21 cellular contexts compared by ENCODE assay signal in genomic region chr10:126770809-126771208, GRCh38.
DNase-seq lines count a peak whose midpoint lies in the region; ATAC-seq and TF ChIP-seq lines count a peak whose summit lies in the region.
"Had no signal": no experiment of that assay in that cellular context is flagged by ENCODE, and none has a peak within 500 bp of the region (broad histone marks: within the 10 kb centered on the region; RNA-seq: fewer than 3 reads in every experiment).

No MANE protein-coding gene starts in this region.

- H3K36me3 ChIP-seq in SJCRH30, result no peaks in the 10 kb centered on the region
- H3K36me3 ChIP-seq: BLaER1 treated with 17β-estradiol and CSF1 and Interleukin-3, amounts not matched to agents 10 nM and 100 nM; HAP-1 had no signal

- ATAC-seq in WTC11, result peak; percentile 63
- ATAC-seq: GM12878, GM23338 had no signal

- no peak overlapping the region for H3K27ac ChIP-seq in SJCRH30
- H3K27ac ChIP-seq: 22Rv1; BLaER1 treated with 17β-estradiol and CSF1 and Interleukin-3, amounts not matched to agents 10 nM and 100 nM had no signal

- H3K36me3 Mint-ChIP-seq in WTC11, result peaks cover 10% of the 10 kb centered on the region
- H3K36me3 Mint-ChIP-seq in activated naive CD4-positive, alpha-beta T cell treated with anti-CD3 and anti-CD28 coated beads, Interleukin-2, amount 10 ng/mL, durations not matched to agents 7 days and 5 days, result no peaks in the 10 kb centered on the region
- H3K36me3 Mint-ChIP-seq: CD14-positive monocyte; CD8-positive, alpha-beta memory T cell had no signal

- TF ChIP-seq CTCF in WTC11 (IDR thresholded peaks at IDR 0.05), result no peak

- peaks cover 6% of the 10 kb centered on the region for H3K4me1 Mint-ChIP-seq in WTC11
- no peaks in the 10 kb centered on the region for H3K4me1 Mint-ChIP-seq in activated naive CD4-positive, alpha-beta T cell treated with anti-CD3 and anti-CD28 coated beads, Interleukin-2, amount 10 ng/mL, durations not matched to agents 7 days and 5 days
- H3K4me1 Mint-ChIP-seq: B cell; CD14-positive monocyte; CD8-positive, alpha-beta memory T cell; GM23338 had no signal

- no peak overlapping the region for H3K27ac Mint-ChIP-seq in WTC11
- H3K27ac Mint-ChIP-seq in activated naive CD4-positive, alpha-beta T cell treated with anti-CD3 and anti-CD28 coated beads, Interleukin-2, amount 10 ng/mL, durations not matched to agents 7 days and 5 days, result no peak overlapping the region
- H3K27ac Mint-ChIP-seq: B cell; CD14-positive monocyte; CD4-positive, alpha-beta T cell; CD8-positive, alpha-beta memory T cell; GM23338; HFFc6 had no signal

- H3K27me3 ChIP-seq in SJCRH30, result no peaks in the 10 kb centered on the region
- H3K27me3 ChIP-seq: BLaER1 treated with 17β-estradiol and CSF1 and Interleukin-3, amounts not matched to agents 10 nM and 100 nM had no signal

- DNase-seq in NCI-H524 (lab: John Stamatoyannopoulos, UW) (peak; percentile 2 to 74), NCI-H82 treated with DMSO at 0.1 percent for 48 hours (lab: John Stamatoyannopoulos, UW; ENCODE audit: unreplicated experiment) (peak; percentile 93), WTC11 (ENCODE audit: low spot score) (no peak), posterior vena cava (ENCODE audit: low spot score) (peak; percentile 23), SJCRH30 (no peak), GM19240 (ENCODE audit: insufficient read length, low spot score) (no peak)
- DNase-seq in activated naive CD4-positive, alpha-beta T cell treated with anti-CD3 and anti-CD28 coated beads, Interleukin-2, amount 10 ng/mL, durations not matched to agents 7 days and 5 days, result no peak
- DNase-seq: CD4-positive, alpha-beta T cell; CD8-positive, alpha-beta memory T cell; DMS 273 treated with DMSO at 0.1 percent for 48 hours; DMS79; EL; GDM1; HFFc6 had no signal

- H3K27me3 Mint-ChIP-seq in WTC11 (ENCODE audit: low read depth), result no peaks in the 10 kb centered on the region; the same call in none of the 2 replicates
- H3K27me3 Mint-ChIP-seq in activated naive CD4-positive, alpha-beta T cell treated with anti-CD3 and anti-CD28 coated beads, Interleukin-2, amount 10 ng/mL, durations not matched to agents 7 days and 5 days, result no peaks in the 10 kb centered on the region

- CTCF ChIA-PET in WTC11 (lab: Charles Lee), result no interaction called here
- CTCF ChIA-PET in activated naive CD4-positive, alpha-beta T cell treated with anti-CD3 and anti-CD28 coated beads, Interleukin-2, amount 10 ng/mL, durations not matched to agents 7 days and 5 days (lab: Charles Lee), result no interaction called here

- POLR2A ChIA-PET in WTC11 (lab: Charles Lee), result no interaction called here

- H3K4me1 ChIP-seq in SJCRH30, result no peaks in the 10 kb centered on the region
- H3K4me1 ChIP-seq: BLaER1 treated with 17β-estradiol and CSF1 and Interleukin-3, amounts not matched to agents 10 nM and 100 nM; HAP-1 had no signal

- H3K4me3 Mint-ChIP-seq in WTC11, result no peak overlapping the region
- H3K4me3 Mint-ChIP-seq in activated naive CD4-positive, alpha-beta T cell treated with anti-CD3 and anti-CD28 coated beads, Interleukin-2, amount 10 ng/mL, durations not matched to agents 7 days and 5 days, result no peak overlapping the region
- H3K4me3 Mint-ChIP-seq: B cell; CD14-positive monocyte; CD4-positive, alpha-beta T cell; CD8-positive, alpha-beta memory T cell; GM23338; HFFc6 had no signal

- intact Hi-C loops in posterior vena cava (cut with DNase I), result no loop called here

- peaks cover 28% of the 10 kb centered on the region for H3K9me3 Mint-ChIP-seq in WTC11
- peaks cover 2% of the 10 kb centered on the region for H3K9me3 Mint-ChIP-seq in activated naive CD4-positive, alpha-beta T cell treated with anti-CD3 and anti-CD28 coated beads, Interleukin-2, amount 10 ng/mL, durations not matched to agents 7 days and 5 days
- H3K9me3 Mint-ChIP-seq: CD4-positive, alpha-beta T cell had no signal

- H3K9me3 ChIP-seq in SJCRH30 (replicated peaks), result no peaks in the 10 kb centered on the region
- H3K9me3 ChIP-seq: HAP-1 had no signal

- H3K4me3 ChIP-seq in SJCRH30, result no peak overlapping the region
- H3K4me3 ChIP-seq: BLaER1 treated with 17β-estradiol and CSF1 and Interleukin-3, amounts not matched to agents 10 nM and 100 nM; GM12878; GM23338; HAP-1 had no signal

TF ChIP-seq in WTC11, 78 proteins besides CTCF, POLR2A, EP300 and RAD21 (continues in another document):
- TF ChIP-seq ELF4 (CRISPR knock-in tag; IDR thresholded peaks at IDR 0.05; ENCODE audit: low read depth) (no peak), TEAD1 (CRISPR knock-in tag; IDR thresholded peaks at IDR 0.05) (no peak), GRHL2 (CRISPR knock-in tag; IDR thresholded peaks at IDR 0.05; ENCODE audit: insufficient replicate concordance, severe bottlenecking) (no peak), ATF3 (CRISPR knock-in tag; conservative IDR thresholded peaks at IDR 0.05) (no peak), ZNF416 (CRISPR knock-in tag; IDR thresholded peaks at IDR 0.05) (no peak), ZNF532 (CRISPR knock-in tag; IDR thresholded peaks at IDR 0.05; ENCODE audit: borderline replicate concordance) (no peak), RELA (CRISPR knock-in tag; IDR thresholded peaks at IDR 0.05; ENCODE audit: borderline replicate concordance) (no peak), FOXK1 (CRISPR knock-in tag; IDR thresholded peaks at IDR 0.05) (no peak), NFATC4 (CRISPR knock-in tag; IDR thresholded peaks at IDR 0.05) (no peak), E2F1 (CRISPR knock-in tag; IDR thresholded peaks at IDR 0.05) (no peak), ATF2 (CRISPR knock-in tag; IDR thresholded peaks at IDR 0.05; ENCODE audit: borderline replicate concordance, low read depth) (no peak), JUN (CRISPR knock-in tag; IDR thresholded peaks at IDR 0.05) (no peak), USF2 (CRISPR knock-in tag; IDR thresholded peaks at IDR 0.05) (no peak), MXD4 (CRISPR knock-in tag; IDR thresholded peaks at IDR 0.05; ENCODE audit: borderline replicate concordance) (no peak), ZNF423 (CRISPR knock-in tag; IDR thresholded peaks at IDR 0.05) (no peak)

Comparison
In these comparisons a context has a peak if more than half of its experiments do, and no peak if none do; other contexts are left out.
1. DNase-seq: peak in NCI-H524 (2 of 2), NCI-H82 treated with DMSO at 0.1 percent for 48 hours (single experiment) and posterior vena cava (single experiment); none in WTC11 (single experiment), SJCRH30 (0 of 2), GM19240 (single experiment) and activated naive CD4-positive, alpha-beta T cell treated with anti-CD3 and anti-CD28 coated beads, Interleukin-2, amount 10 ng/mL, durations not matched to agents 7 days and 5 days (single experiment).